ENCODE assay signal across 18 cellular contexts in genomic region chr3:30633718-30634117, GRCh38. TPM values are rescaled to one million over a fixed set of nuclear protein-coding genes. Genes with fewer than 3 reads are reported as not detected.
DNase-seq lines count a peak whose midpoint lies in the region; ATAC-seq and TF ChIP-seq lines count a peak whose summit lies in the region.
"Had no signal": no experiment of that assay in that cellular context is flagged by ENCODE, and none has a peak within 500 bp of the region (broad histone marks: within the 10 kb centered on the region; RNA-seq: fewer than 3 reads in every experiment).

No MANE protein-coding gene starts in this region.

- POLR2A ChIA-PET in CD8-positive, alpha-beta memory T cell (lab: Charles Lee), result interaction anchor here (0.8 to 3.1 kb wide), 3 partner anchors 11 to 25 kb away, joined by 3 to 12 read pairs (median 11); no protein-coding TSS in a partner anchor

- H3K4me3 ChIP-seq in CD8-positive, alpha-beta memory T cell (ENCODE audit: low read length), result peak overlapping the region; percentile 6
- no peak overlapping the region for H3K4me3 ChIP-seq in sigmoid colon
- H3K4me3 ChIP-seq: mucosa of descending colon, PC-9 had no signal

- no peak for TF ChIP-seq POLR2A in sigmoid colon (IDR thresholded peaks at IDR 0.05)

- no peak for TF ChIP-seq EP300 in sigmoid colon (IDR thresholded peaks at IDR 0.05)

- no peak overlapping the region for H3K27ac ChIP-seq in CD8-positive, alpha-beta memory T cell (ENCODE audit: low read depth, low read length)
- peak overlapping the region; percentile 35 to 66 (median 48) for H3K27ac ChIP-seq in sigmoid colon
- H3K27ac ChIP-seq: PC-9 had no signal

- TF ChIP-seq CTCF in sigmoid colon (IDR thresholded peaks at IDR 0.05), result no peak

- H3K9me3 Mint-ChIP-seq in T-helper 2 cell treated with Interferon-gamma antibody and Interleukin-4, amounts not matched to agents 5 μg/mL and 100 μg/mL, for 36 hours, result no peaks in the 10 kb centered on the region
- no peaks in the 10 kb centered on the region for H3K9me3 Mint-ChIP-seq in CD8-positive, alpha-beta memory T cell
- peaks cover 2% of the 10 kb centered on the region for H3K9me3 Mint-ChIP-seq in activated naive CD8-positive, alpha-beta T cell treated with anti-CD3 and anti-CD28 coated beads for 36 hours
- H3K9me3 Mint-ChIP-seq: endodermal cell had no signal

- H3K4me1 Mint-ChIP-seq in T-helper 2 cell treated with Interferon-gamma antibody and Interleukin-4, amounts not matched to agents 5 μg/mL and 100 μg/mL, for 36 hours (ENCODE audit: low read depth), result peaks cover 81% of the 10 kb centered on the region
- peaks cover 96 to 100% (median 98%) of the 10 kb centered on the region in 3 donors for H3K4me1 Mint-ChIP-seq in CD8-positive, alpha-beta memory T cell
- H3K4me1 Mint-ChIP-seq in activated naive CD8-positive, alpha-beta T cell treated with anti-CD3 and anti-CD28 coated beads for 36 hours, result peaks cover 95% of the 10 kb centered on the region

- CTCF ChIA-PET in CD8-positive, alpha-beta memory T cell (lab: Charles Lee), result interaction anchor here (1.0 to 3.1 kb wide), 2 partner anchors 10 to 15 kb away, joined by 3 to 12 read pairs; no protein-coding TSS in a partner anchor

- intact Hi-C loops in sigmoid colon (cut with DNase I), result no loop called here

- WGBS in sigmoid colon, 2 donors, result 85 to 87% methylated on average over 3 of the region's 3 CpGs

- DNase-seq in T-helper 2 cell treated with Interferon-gamma antibody and Interleukin-4, amounts not matched to agents 5 μg/mL and 100 μg/mL, for 36 hours (ENCODE audit: low spot score), result no peak
- no peak for DNase-seq in T-helper 2 cell
- no peak for DNase-seq in CD8-positive, alpha-beta memory T cell
- no peak for DNase-seq in activated naive CD8-positive, alpha-beta T cell treated with anti-CD3 and anti-CD28 coated beads for 36 hours
- no peak for DNase-seq in sigmoid colon
- DNase-seq in effector CD4-positive, alpha-beta T cell, result no peak
- no peak for DNase-seq in amygdala (lab: John Stamatoyannopoulos, UW)
- DNase-seq: 8988T; activated CD8-positive, alpha-beta memory T cell treated with anti-CD3 and anti-CD28 coated beads for 24 hours; endodermal cell; hippocampal formation; mucosa of descending colon; NCI-H69; PC-9; stimulated activated CD4-positive, alpha-beta T cell treated with anti-CD3 and anti-CD28 coated beads, Interleukin-4, amount 100 ng/mL, for 24 hours; stimulated activated CD8-positive, alpha-beta memory T cell treated with anti-CD3 and anti-CD28 coated beads, Interleukin-4, amount 100 ng/mL, for 48 hours; trophoblast cell had no signal

- peak overlapping the region; percentile 5 for H3K4me3 Mint-ChIP-seq in T-helper 2 cell treated with Interferon-gamma antibody and Interleukin-4, amounts not matched to agents 5 μg/mL and 100 μg/mL, for 36 hours
- peak overlapping the region in 2 of 7 donors; percentile 19 to 81 for H3K4me3 Mint-ChIP-seq in CD8-positive, alpha-beta memory T cell
- H3K4me3 Mint-ChIP-seq in activated naive CD8-positive, alpha-beta T cell treated with anti-CD3 and anti-CD28 coated beads for 36 hours, result no peak overlapping the region
- H3K4me3 Mint-ChIP-seq: endodermal cell had no signal

- no peaks in the 10 kb centered on the region for H3K27me3 ChIP-seq in CD8-positive, alpha-beta memory T cell (ENCODE audit: insufficient read depth, low read length, poor library complexity, severe bottlenecking)
- no peaks in the 10 kb centered on the region for H3K27me3 ChIP-seq in sigmoid colon

- H3K36me3 Mint-ChIP-seq in T-helper 2 cell treated with Interferon-gamma antibody and Interleukin-4, amounts not matched to agents 5 μg/mL and 100 μg/mL, for 36 hours (ENCODE audit: low read depth), result peaks cover 60% of the 10 kb centered on the region
- H3K36me3 Mint-ChIP-seq in CD8-positive, alpha-beta memory T cell, result peaks cover 5 to 49% (median 14%) of the 10 kb centered on the region in 3 donors
- peaks cover 84% of the 10 kb centered on the region for H3K36me3 Mint-ChIP-seq in activated naive CD8-positive, alpha-beta T cell treated with anti-CD3 and anti-CD28 coated beads for 36 hours

- H3K27me3 Mint-ChIP-seq in T-helper 2 cell treated with Interferon-gamma antibody and Interleukin-4, amounts not matched to agents 5 μg/mL and 100 μg/mL, for 36 hours (ENCODE audit: low read depth), result no peaks in the 10 kb centered on the region
- H3K27me3 Mint-ChIP-seq in CD8-positive, alpha-beta memory T cell, result no peaks in the 10 kb centered on the region
- H3K27me3 Mint-ChIP-seq in activated naive CD8-positive, alpha-beta T cell treated with anti-CD3 and anti-CD28 coated beads for 36 hours, result no peaks in the 10 kb centered on the region

- peaks cover 98% of the 10 kb centered on the region for H3K4me1 ChIP-seq in CD8-positive, alpha-beta memory T cell (ENCODE audit: insufficient read depth, low read length)
- peaks cover 0 to 96% (median 86%) of the 10 kb centered on the region in 4 donors for H3K4me1 ChIP-seq in sigmoid colon

- no peaks in the 10 kb centered on the region for H3K9me3 ChIP-seq in CD8-positive, alpha-beta memory T cell (ENCODE audit: low read length)
- no peaks in the 10 kb centered on the region for H3K9me3 ChIP-seq in sigmoid colon
- H3K9me3 ChIP-seq: mucosa of descending colon had no signal

- no peak overlapping the region for H3K27ac Mint-ChIP-seq in T-helper 2 cell treated with Interferon-gamma antibody and Interleukin-4, amounts not matched to agents 5 μg/mL and 100 μg/mL, for 36 hours
- peak overlapping the region; percentile 89 to 99 (median 94) for H3K27ac Mint-ChIP-seq in CD8-positive, alpha-beta memory T cell
- H3K27ac Mint-ChIP-seq in activated naive CD8-positive, alpha-beta T cell treated with anti-CD3 and anti-CD28 coated beads for 36 hours, result peak overlapping the region; percentile 94
- H3K27ac Mint-ChIP-seq: endodermal cell had no signal

- no peak for ATAC-seq in GM21515 (IDR thresholded peaks at IDR 0.05; ENCODE audit: unreplicated experiment)
- ATAC-seq: mucosa of descending colon had no signal

- H3K36me3 ChIP-seq in CD8-positive, alpha-beta memory T cell (ENCODE audit: insufficient read depth, low read length), result no peaks in the 10 kb centered on the region
- no peaks in the 10 kb centered on the region for H3K36me3 ChIP-seq in sigmoid colon

RNA-seq across cellular contexts. Expression of gene TGFBR2, which starts 27.3 kb away (rescaled TPM):
- 10 to 100 TPM; 55.3 to 56.3 TPM for total RNA-seq in CD8-positive, alpha-beta memory T cell
- polyA plus RNA-seq in CD8-positive, alpha-beta memory T cell, result 108 TPM
- total RNA-seq in activated naive CD8-positive, alpha-beta T cell treated with anti-CD3 and anti-CD28 coated beads for 36 hours, result 10 to 100 TPM; 64.1 to 65.1 TPM
- 100 to 1,000 TPM; 215 to 243 (median 234) TPM for total RNA-seq in sigmoid colon
- 10 to 100 TPM in 2 of 3 donors, 1 to 10 TPM in 1; 9.9 to 56.4 (median 32.4) TPM for polyA plus RNA-seq in sigmoid colon
